ENCODE assay signal across 1 cellular context in genomic region chr1:236467327-236467641, GRCh38.
TF ChIP-seq lines count a peak whose summit lies in the region.

No MANE protein-coding gene starts in this region.

TF ChIP-seq in HEK293, 187 proteins besides CTCF, POLR2A, EP300 and RAD21 (continued from another document):
- TF ChIP-seq PRDM10 (tag by site-specific recombination; IDR thresholded peaks at IDR 0.05), result no peak
- 0 out of 2 replicates have a peak, but pooled peaks have one; percentile 13 for TF ChIP-seq MZF1 (tag by site-specific recombination; IDR thresholded peaks at IDR 0.05; ENCODE audit: borderline replicate concordance)
- TF ChIP-seq ZNF596 (tag by site-specific recombination; IDR thresholded peaks at IDR 0.05), result no peak
- TF ChIP-seq ZNF354C (tag by site-specific recombination; IDR thresholded peaks at IDR 0.05; ENCODE audit: borderline replicate concordance, low read depth), result no peak
- TF ChIP-seq PRDM2 (tag by site-specific recombination; IDR thresholded peaks at IDR 0.05; ENCODE audit: borderline replicate concordance), result 0 out of 2 replicates have a peak, but pooled peaks have one; percentile 36
